In the genomic region with DNA sequence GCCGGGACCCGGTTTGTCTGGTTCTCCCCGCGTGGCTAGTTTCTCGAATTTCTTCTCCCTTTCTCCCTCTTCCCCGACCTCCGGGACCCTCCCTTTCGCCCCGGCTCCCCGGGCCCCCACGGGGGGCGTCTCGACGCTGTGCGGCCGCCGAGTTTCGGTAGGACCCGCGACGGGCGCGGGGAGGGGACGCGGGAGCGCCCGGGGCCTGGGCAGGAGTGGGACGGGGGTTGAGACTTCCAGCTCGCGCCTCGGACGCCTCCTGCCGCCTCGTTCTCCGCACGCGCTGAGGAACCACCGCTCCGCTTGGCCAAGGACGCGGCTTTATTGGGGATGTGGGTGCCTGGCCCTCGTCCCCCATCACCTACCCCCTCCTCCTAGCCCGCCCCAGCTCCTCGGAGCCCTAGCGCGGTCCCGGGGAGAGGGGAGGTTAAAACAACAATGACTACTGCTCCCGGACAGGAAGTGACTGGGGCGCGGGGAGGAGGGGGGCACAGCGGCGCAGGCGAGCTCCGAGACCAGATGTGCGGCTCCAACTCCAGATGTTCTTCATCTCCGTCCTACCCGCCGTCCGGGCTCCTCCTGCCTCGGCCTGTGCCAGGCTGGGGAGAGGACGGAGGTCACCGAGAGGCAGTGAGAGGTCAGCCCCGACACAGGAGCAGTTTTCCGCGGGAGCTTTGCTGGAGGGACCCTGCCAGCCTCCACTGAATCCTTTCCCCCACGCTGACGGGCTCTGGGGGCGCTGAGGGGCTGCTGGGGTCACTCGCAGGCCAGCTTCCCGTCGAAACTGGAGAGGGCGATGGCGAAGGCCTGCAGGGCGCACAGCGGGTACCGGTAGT, we compare ENCODE assay signal across 1 cellular context.
A peak's percentile ranks its signal among the peaks of the same experiment; 100 is the strongest.
TF ChIP-seq lines count a peak whose summit lies in the region.

No MANE protein-coding gene starts in this region.

TF ChIP-seq in K562, 482 proteins besides CTCF, POLR2A, EP300 and RAD21 (continued from another document and continues in another):
- TF ChIP-seq, protein P1, sequence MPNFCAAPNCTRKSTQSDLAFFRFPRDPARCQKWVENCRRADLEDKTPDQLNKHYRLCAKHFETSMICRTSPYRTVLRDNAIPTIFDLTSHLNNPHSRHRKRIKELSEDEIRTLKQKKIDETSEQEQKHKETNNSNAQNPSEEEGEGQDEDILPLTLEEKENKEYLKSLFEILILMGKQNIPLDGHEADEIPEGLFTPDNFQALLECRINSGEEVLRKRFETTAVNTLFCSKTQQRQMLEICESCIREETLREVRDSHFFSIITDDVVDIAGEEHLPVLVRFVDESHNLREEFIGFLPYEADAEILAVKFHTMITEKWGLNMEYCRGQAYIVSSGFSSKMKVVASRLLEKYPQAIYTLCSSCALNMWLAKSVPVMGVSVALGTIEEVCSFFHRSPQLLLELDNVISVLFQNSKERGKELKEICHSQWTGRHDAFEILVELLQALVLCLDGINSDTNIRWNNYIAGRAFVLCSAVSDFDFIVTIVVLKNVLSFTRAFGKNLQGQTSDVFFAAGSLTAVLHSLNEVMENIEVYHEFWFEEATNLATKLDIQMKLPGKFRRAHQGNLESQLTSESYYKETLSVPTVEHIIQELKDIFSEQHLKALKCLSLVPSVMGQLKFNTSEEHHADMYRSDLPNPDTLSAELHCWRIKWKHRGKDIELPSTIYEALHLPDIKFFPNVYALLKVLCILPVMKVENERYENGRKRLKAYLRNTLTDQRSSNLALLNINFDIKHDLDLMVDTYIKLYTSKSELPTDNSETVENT (CRISPR knock-in tag; IDR thresholded peaks at IDR 0.05), result no peak
- TF ChIP-seq ZNF174 (CRISPR knock-in tag; IDR thresholded peaks at IDR 0.05) (no peak), HNRNPH1 (optimal IDR thresholded peaks at IDR 0.05; ENCODE audit: low read depth, low read length) (no peak), ZNF197 (CRISPR knock-in tag; IDR thresholded peaks at IDR 0.05; ENCODE audit: low read depth) (no peak), ZNF232 (CRISPR knock-in tag; IDR thresholded peaks at IDR 0.05) (peak; percentile 97), SMC3 (conservative IDR thresholded peaks at IDR 0.05; ENCODE audit: insufficient read depth, low read depth, low read length) (no peak), TGIF2 (CRISPR knock-in tag; IDR thresholded peaks at IDR 0.05) (peak; percentile 92; the same call in 1 of the 2 replicates), DMBX1 (CRISPR knock-in tag; IDR thresholded peaks at IDR 0.05; ENCODE audit: borderline replicate concordance) (peak; percentile 67; the same call in 1 of the 2 replicates), TAF1 (IDR thresholded peaks at IDR 0.05; ENCODE audit: control insufficient read depth, extremely low read depth, insufficient read depth, low read length, severe bottlenecking) (peak; percentile 76), HDAC8 (tag; IDR thresholded peaks at IDR 0.05) (no peak; the same call in 1 of the 2 replicates), ETV5 (CRISPR knock-in tag; IDR thresholded peaks at IDR 0.05; ENCODE audit: low read depth) (peak; percentile 66; the same call in 1 of the 2 replicates), E2F3 (CRISPR knock-in tag; IDR thresholded peaks at IDR 0.05) (peak; percentile 35; the same call in 1 of the 2 replicates), ZNF143 (CRISPR knock-in tag; IDR thresholded peaks at IDR 0.05) (peak; percentile 53; the same call in 1 of the 2 replicates), LARP7 (IDR thresholded peaks at IDR 0.05) (no peak), NCOA1 (IDR thresholded peaks at IDR 0.05; ENCODE audit: low read depth) (peak; percentile 27; the same call in 1 of the 2 replicates), ZNF253 (CRISPR knock-in tag; conservative IDR thresholded peaks at IDR 0.05) (no peak), CCNT2 (IDR thresholded peaks at IDR 0.05; ENCODE audit: borderline replicate concordance, extremely low read depth, insufficient read length, low read depth, low read length) (no peak), ZBTB17 (CRISPR knock-in tag; IDR thresholded peaks at IDR 0.05) (peak; percentile 77; the same call in 1 of the 2 replicates), TRIM24 (IDR thresholded peaks at IDR 0.05) (no peak; a peak in 1 of 4 replicates), FOXJ3 (CRISPR knock-in tag; IDR thresholded peaks at IDR 0.05) (no peak), TAF15 (IDR thresholded peaks at IDR 0.05; ENCODE audit: low read depth, low read length) (no peak), ZNF79 (CRISPR knock-in tag; IDR thresholded peaks at IDR 0.05; ENCODE audit: low read depth) (no peak), CHCHD3 (CRISPR knock-in tag; IDR thresholded peaks at IDR 0.05) (no peak), HMG20B (CRISPR knock-in tag; IDR thresholded peaks at IDR 0.05) (no peak), ZNF668 (CRISPR knock-in tag; IDR thresholded peaks at IDR 0.05) (no peak), HNRNPL (IDR thresholded peaks at IDR 0.05; ENCODE audit: low read depth, low read length) (peak; percentile 54; the same call in 1 of the 2 replicates), ZNF311 (CRISPR knock-in tag; IDR thresholded peaks at IDR 0.05) (no peak), POLR2H (tag; IDR thresholded peaks at IDR 0.05; ENCODE audit: low read depth) (no peak; the same call in 1 of the 2 replicates), ZNF76 (CRISPR knock-in tag; IDR thresholded peaks at IDR 0.05; ENCODE audit: borderline replicate concordance) (no peak), CBX1 (IDR thresholded peaks at IDR 0.05; ENCODE audit: low read depth) (no peak; the same call in 1 of the 2 replicates), MTA3 (IDR thresholded peaks at IDR 0.05; ENCODE audit: borderline replicate concordance) (0 out of 2 replicates have a peak, but pooled peaks have one; percentile 5), ADNP (tag; IDR thresholded peaks at IDR 0.05) (no peak)
- TF ChIP-seq, protein P2, sequence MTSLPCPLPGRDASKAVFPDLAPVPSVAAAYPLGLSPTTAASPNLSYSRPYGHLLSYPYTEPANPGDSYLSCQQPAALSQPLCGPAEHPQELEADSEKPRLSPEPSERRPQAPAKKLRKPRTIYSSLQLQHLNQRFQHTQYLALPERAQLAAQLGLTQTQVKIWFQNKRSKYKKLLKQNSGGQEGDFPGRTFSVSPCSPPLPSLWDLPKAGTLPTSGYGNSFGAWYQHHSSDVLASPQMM (CRISPR knock-in tag; IDR thresholded peaks at IDR 0.05), result no peak
- TF ChIP-seq, protein P3, sequence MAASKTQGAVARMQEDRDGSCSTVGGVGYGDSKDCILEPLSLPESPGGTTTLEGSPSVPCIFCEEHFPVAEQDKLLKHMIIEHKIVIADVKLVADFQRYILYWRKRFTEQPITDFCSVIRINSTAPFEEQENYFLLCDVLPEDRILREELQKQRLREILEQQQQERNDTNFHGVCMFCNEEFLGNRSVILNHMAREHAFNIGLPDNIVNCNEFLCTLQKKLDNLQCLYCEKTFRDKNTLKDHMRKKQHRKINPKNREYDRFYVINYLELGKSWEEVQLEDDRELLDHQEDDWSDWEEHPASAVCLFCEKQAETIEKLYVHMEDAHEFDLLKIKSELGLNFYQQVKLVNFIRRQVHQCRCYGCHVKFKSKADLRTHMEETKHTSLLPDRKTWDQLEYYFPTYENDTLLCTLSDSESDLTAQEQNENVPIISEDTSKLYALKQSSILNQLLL (CRISPR knock-in tag; IDR thresholded peaks at IDR 0.05; ENCODE audit: borderline replicate concordance), result no peak
- TF ChIP-seq, protein P4, sequence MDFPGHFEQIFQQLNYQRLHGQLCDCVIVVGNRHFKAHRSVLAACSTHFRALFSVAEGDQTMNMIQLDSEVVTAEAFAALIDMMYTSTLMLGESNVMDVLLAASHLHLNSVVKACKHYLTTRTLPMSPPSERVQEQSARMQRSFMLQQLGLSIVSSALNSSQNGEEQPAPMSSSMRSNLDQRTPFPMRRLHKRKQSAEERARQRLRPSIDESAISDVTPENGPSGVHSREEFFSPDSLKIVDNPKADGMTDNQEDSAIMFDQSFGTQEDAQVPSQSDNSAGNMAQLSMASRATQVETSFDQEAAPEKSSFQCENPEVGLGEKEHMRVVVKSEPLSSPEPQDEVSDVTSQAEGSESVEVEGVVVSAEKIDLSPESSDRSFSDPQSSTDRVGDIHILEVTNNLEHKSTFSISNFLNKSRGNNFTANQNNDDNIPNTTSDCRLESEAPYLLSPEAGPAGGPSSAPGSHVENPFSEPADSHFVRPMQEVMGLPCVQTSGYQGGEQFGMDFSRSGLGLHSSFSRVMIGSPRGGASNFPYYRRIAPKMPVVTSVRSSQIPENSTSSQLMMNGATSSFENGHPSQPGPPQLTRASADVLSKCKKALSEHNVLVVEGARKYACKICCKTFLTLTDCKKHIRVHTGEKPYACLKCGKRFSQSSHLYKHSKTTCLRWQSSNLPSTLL (IDR thresholded peaks at IDR 0.05), result no peak
- TF ChIP-seq, protein P5, sequence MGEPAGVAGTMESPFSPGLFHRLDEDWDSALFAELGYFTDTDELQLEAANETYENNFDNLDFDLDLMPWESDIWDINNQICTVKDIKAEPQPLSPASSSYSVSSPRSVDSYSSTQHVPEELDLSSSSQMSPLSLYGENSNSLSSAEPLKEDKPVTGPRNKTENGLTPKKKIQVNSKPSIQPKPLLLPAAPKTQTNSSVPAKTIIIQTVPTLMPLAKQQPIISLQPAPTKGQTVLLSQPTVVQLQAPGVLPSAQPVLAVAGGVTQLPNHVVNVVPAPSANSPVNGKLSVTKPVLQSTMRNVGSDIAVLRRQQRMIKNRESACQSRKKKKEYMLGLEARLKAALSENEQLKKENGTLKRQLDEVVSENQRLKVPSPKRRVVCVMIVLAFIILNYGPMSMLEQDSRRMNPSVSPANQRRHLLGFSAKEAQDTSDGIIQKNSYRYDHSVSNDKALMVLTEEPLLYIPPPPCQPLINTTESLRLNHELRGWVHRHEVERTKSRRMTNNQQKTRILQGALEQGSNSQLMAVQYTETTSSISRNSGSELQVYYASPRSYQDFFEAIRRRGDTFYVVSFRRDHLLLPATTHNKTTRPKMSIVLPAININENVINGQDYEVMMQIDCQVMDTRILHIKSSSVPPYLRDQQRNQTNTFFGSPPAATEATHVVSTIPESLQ (CRISPR knock-in tag; IDR thresholded peaks at IDR 0.05), result 0 out of 2 replicates have a peak, but pooled peaks have one; percentile 67
- TF ChIP-seq, protein P6, sequence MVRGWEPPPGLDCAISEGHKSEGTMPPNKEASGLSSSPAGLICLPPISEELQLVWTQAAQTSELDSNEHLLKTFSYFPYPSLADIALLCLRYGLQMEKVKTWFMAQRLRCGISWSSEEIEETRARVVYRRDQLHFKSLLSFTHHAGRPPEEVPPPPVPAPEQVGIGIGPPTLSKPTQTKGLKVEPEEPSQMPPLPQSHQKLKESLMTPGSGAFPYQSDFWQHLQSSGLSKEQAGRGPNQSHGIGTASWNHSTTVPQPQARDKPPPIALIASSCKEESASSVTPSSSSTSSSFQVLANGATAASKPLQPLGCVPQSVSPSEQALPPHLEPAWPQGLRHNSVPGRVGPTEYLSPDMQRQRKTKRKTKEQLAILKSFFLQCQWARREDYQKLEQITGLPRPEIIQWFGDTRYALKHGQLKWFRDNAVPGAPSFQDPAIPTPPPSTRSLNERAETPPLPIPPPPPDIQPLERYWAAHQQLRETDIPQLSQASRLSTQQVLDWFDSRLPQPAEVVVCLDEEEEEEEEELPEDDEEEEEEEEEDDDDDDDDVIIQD (CRISPR knock-in tag; IDR thresholded peaks at IDR 0.05), result no peak
- TF ChIP-seq, protein P7, sequence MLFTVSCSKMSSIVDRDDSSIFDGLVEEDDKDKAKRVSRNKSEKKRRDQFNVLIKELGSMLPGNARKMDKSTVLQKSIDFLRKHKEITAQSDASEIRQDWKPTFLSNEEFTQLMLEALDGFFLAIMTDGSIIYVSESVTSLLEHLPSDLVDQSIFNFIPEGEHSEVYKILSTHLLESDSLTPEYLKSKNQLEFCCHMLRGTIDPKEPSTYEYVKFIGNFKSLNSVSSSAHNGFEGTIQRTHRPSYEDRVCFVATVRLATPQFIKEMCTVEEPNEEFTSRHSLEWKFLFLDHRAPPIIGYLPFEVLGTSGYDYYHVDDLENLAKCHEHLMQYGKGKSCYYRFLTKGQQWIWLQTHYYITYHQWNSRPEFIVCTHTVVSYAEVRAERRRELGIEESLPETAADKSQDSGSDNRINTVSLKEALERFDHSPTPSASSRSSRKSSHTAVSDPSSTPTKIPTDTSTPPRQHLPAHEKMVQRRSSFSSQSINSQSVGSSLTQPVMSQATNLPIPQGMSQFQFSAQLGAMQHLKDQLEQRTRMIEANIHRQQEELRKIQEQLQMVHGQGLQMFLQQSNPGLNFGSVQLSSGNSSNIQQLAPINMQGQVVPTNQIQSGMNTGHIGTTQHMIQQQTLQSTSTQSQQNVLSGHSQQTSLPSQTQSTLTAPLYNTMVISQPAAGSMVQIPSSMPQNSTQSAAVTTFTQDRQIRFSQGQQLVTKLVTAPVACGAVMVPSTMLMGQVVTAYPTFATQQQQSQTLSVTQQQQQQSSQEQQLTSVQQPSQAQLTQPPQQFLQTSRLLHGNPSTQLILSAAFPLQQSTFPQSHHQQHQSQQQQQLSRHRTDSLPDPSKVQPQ (CRISPR knock-in tag; IDR thresholded peaks at IDR 0.05; ENCODE audit: borderline replicate concordance), result no peak
- TF ChIP-seq, protein P8, sequence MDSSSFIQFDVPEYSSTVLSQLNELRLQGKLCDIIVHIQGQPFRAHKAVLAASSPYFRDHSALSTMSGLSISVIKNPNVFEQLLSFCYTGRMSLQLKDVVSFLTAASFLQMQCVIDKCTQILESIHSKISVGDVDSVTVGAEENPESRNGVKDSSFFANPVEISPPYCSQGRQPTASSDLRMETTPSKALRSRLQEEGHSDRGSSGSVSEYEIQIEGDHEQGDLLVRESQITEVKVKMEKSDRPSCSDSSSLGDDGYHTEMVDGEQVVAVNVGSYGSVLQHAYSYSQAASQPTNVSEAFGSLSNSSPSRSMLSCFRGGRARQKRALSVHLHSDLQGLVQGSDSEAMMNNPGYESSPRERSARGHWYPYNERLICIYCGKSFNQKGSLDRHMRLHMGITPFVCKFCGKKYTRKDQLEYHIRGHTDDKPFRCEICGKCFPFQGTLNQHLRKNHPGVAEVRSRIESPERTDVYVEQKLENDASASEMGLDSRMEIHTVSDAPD (CRISPR knock-in tag; IDR thresholded peaks at IDR 0.05), result no peak
- TF ChIP-seq, protein P9, sequence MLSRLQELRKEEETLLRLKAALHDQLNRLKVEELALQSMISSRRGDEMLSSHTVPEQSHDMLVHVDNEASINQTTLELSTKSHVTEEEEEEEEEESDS (CRISPR knock-in tag; IDR thresholded peaks at IDR 0.05), result no peak
- TF ChIP-seq, protein P10, sequence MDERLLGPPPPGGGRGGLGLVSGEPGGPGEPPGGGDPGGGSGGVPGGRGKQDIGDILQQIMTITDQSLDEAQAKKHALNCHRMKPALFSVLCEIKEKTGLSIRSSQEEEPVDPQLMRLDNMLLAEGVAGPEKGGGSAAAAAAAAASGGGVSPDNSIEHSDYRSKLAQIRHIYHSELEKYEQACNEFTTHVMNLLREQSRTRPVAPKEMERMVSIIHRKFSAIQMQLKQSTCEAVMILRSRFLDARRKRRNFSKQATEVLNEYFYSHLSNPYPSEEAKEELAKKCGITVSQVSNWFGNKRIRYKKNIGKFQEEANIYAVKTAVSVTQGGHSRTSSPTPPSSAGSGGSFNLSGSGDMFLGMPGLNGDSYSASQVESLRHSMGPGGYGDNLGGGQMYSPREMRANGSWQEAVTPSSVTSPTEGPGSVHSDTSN (CRISPR knock-in tag; IDR thresholded peaks at IDR 0.05; ENCODE audit: low read depth), result no peak
- TF ChIP-seq, protein P10 (tag; conservative IDR thresholded peaks at IDR 0.05; ENCODE audit: low read depth), result no peak
